ENCODE assay signal across 20 cellular contexts in genomic region chr14:61673305-61673704, GRCh38. TPM values are rescaled to one million over a fixed set of nuclear protein-coding genes. Genes with fewer than 3 reads are reported as not detected.
DNase-seq lines count a peak whose midpoint lies in the region; ATAC-seq, FAIRE-seq and TF ChIP-seq lines count a peak whose summit lies in the region.
"Had no signal": no experiment of that assay in that cellular context is flagged by ENCODE, and none has a peak within 500 bp of the region (broad histone marks: within the 10 kb centered on the region; RNA-seq: fewer than 3 reads in every experiment).

No MANE protein-coding gene starts in this region.

- TF ChIP-seq POLR2A in IMR-90 (IDR thresholded peaks at IDR 0.05; ENCODE audit: low read depth, low read length), result no peak
- TF ChIP-seq POLR2A in H1 (IDR thresholded peaks at IDR 0.05; ENCODE audit: control extremely low read depth in 1 of 2, low read depth in 2 of 2, low read length in 2 of 2), result no peak

- no peak overlapping the region for H2AK5ac ChIP-seq in IMR-90 (ENCODE audit: low read depth, low read length)
- no peak overlapping the region for H2AK5ac ChIP-seq in H1 (ENCODE audit: low read depth, low read length)

- dilution Hi-C loops in IMR-90 (cut with HindIII; ENCODE audit: low sequenced_read_pairs, unreplicated experiment), result no loop called here

- no peaks in the 10 kb centered on the region; the same call in 1 of the 2 replicates for H3K23me2 ChIP-seq in H1 (ENCODE audit: low read depth, low read length)

- H4K8ac ChIP-seq in IMR-90 (ENCODE audit: low read depth in 2 of 2, low read length in 2 of 2), result peak overlapping the region in 1 of 2 experiments; percentile 14; a peak in 1 of 4 replicates
- H4K8ac ChIP-seq in H1 (ENCODE audit: extremely low read depth, insufficient read depth, low read length), result no peak overlapping the region

- CTCF ChIA-PET in CD8-positive, alpha-beta T cell (lab: Charles Lee), result interaction anchor here (0.7 to 0.8 kb wide), 2 partner anchors 32 to 103 kb away, joined by 3 read pairs; no protein-coding TSS in a partner anchor
- CTCF ChIA-PET in IMR-90 (lab: Yijun Ruan, JAX) (interaction anchor here (0.6 kb wide), 1 partner anchor 122 kb away, joined by 3 read pairs; no protein-coding TSS in a partner anchor), H1 (lab: Charles Lee; ENCODE audit: partially characterized antibody) (interaction anchor here (0.6 to 1.1 kb wide), 2 partner anchors 18 to 87 kb away, joined by 3 to 4 read pairs; no protein-coding TSS in a partner anchor)

- H4K91ac ChIP-seq in IMR-90 (ENCODE audit: insufficient read depth, low read depth, low read length), result no peak overlapping the region
- no peak overlapping the region for H4K91ac ChIP-seq in H1 (replicated peaks; ENCODE audit: insufficient read length, low read length)

- no peak overlapping the region for H3K27ac ChIP-seq in CD8-positive, alpha-beta T cell (ENCODE audit: low read depth, low read length)
- H3K27ac ChIP-seq in IMR-90 (ENCODE audit: insufficient read depth, low read length), result no peak overlapping the region
- no peak overlapping the region for H3K27ac ChIP-seq in H1 (ENCODE audit: low read depth, low read length)
- H3K27ac ChIP-seq: BLaER1, SJSA1 had no signal

- TF ChIP-seq EP300 in H1 (IDR thresholded peaks at IDR 0.05; ENCODE audit: borderline replicate concordance in 1 of 2, low read depth in 2 of 2, low read length in 2 of 2), result no peak

- no TSS peak for BruUV-seq in IMR-90 (replicated peaks; lab: Mats Ljungman, UMichigan)

- H3K9me3 Mint-ChIP-seq in CD8-positive, alpha-beta T cell, result no peaks in the 10 kb centered on the region
- no peaks in the 10 kb centered on the region for H3K9me3 Mint-ChIP-seq in naive B cell

- H3K4ac ChIP-seq in IMR-90 (ENCODE audit: low read depth, low read length) (peak overlapping the region; percentile 52; the same call in 1 of the 2 replicates), H1 (replicated peaks; ENCODE audit: insufficient read length, low read depth, low read length) (no peak overlapping the region)

- H2BK120ac ChIP-seq in IMR-90 (ENCODE audit: low read depth, low read length), result peak overlapping the region; percentile 57; the same call in 1 of the 2 replicates
- no peak overlapping the region for H2BK120ac ChIP-seq in H1 (replicated peaks; ENCODE audit: low read depth, low read length)

- no peak overlapping the region for H3K4me3 ChIP-seq in CD8-positive, alpha-beta T cell (ENCODE audit: low read depth, low read length)
- H3K4me3 ChIP-seq in IMR-90 (ENCODE audit: insufficient read depth, low read depth, low read length), result no peak overlapping the region
- no peak overlapping the region for H3K4me3 ChIP-seq in H1 (ENCODE audit: extremely low read depth in 1 of 4, insufficient read depth in 2 of 4, low read depth in 3 of 4, low read length in 4 of 4)
- H3K4me3 ChIP-seq: BLaER1, GM12878, SJSA1 had no signal

- H3K36me3 ChIP-seq in CD8-positive, alpha-beta T cell (ENCODE audit: insufficient read depth, low read length), result no peaks in the 10 kb centered on the region
- H3K36me3 ChIP-seq in IMR-90 (ENCODE audit: control insufficient read depth, insufficient read depth, low read length), result no peaks in the 10 kb centered on the region
- no peaks in the 10 kb centered on the region for H3K36me3 ChIP-seq in H1 (ENCODE audit: control insufficient read depth in 2 of 4, insufficient read depth in 4 of 4, low read length in 3 of 4)
- H3K36me3 ChIP-seq: BLaER1, SJSA1 had no signal

- POLR2A ChIA-PET in CD8-positive, alpha-beta T cell (lab: Charles Lee), result no interaction called here
- POLR2A ChIA-PET in IMR-90 (lab: Charles Lee; ENCODE audit: unreplicated experiment) (no interaction called here), H1 (lab: Charles Lee; ENCODE audit: partially characterized antibody) (interaction anchor here (0.8 kb wide), 1 partner anchor 22 kb away, joined by 5 read pairs; the partner anchor contains the start of gene HIF1A)

- no peaks in the 10 kb centered on the region for H3K79me2 ChIP-seq in H1 (ENCODE audit: control insufficient read depth in 1 of 2, insufficient read depth in 2 of 2, low read length in 2 of 2)

- no peak overlapping the region for H3K4me2 ChIP-seq in IMR-90 (ENCODE audit: low read depth, low read length)
- no peak overlapping the region for H3K4me2 ChIP-seq in H1 (ENCODE audit: insufficient read depth in 1 of 2, low read depth in 2 of 2, low read length in 2 of 2)
- H3K4me2 ChIP-seq: BLaER1 had no signal

- H3K9me3 ChIP-seq in CD8-positive, alpha-beta T cell (ENCODE audit: low read length), result no peaks in the 10 kb centered on the region
- H3K9me3 ChIP-seq in IMR-90 (ENCODE audit: control insufficient read depth, insufficient read depth, low read length) (no peaks in the 10 kb centered on the region), H1 (ENCODE audit: insufficient read depth in 2 of 2, low read depth in 1 of 2, low read length in 1 of 2) (no peaks in the 10 kb centered on the region)
- H3K9me3 ChIP-seq: BLaER1, SJSA1 had no signal

- no peak overlapping the region for H2AK9ac ChIP-seq in IMR-90 (replicated peaks; ENCODE audit: low read depth, low read length, poor library complexity)

- WGBS in IMR-90 (ENCODE audit: extremely low coverage in 2 of 2, insufficient read length in 1 of 2), 2 experiments, result no CpG with 5 or more reads among the region's 5 CpGs
- WGBS in H1 (ENCODE audit: extremely low coverage in 1 of 2, insufficient coverage in 1 of 2, insufficient read length in 1 of 2, insufficient replicate concordance in 2 of 2, low coverage in 1 of 2, low lambda C conversion rate in 2 of 2, missing lambda C conversion rate in 1 of 2), 2 experiments, result 61% methylated on average over 5 of the region's 5 CpGs; no CpG with 5 or more reads in 1 of the 2 experiments

- FAIRE-seq in H1 (lab: Jason Lieb, UNC), result no peak
- FAIRE-seq: GM12878 had no signal

- H3K79me1 ChIP-seq in IMR-90 (ENCODE audit: low read depth in 1 of 2, low read length in 2 of 2) (no peaks in the 10 kb centered on the region; a peak in 1 of 4 replicates), H1 (ENCODE audit: low read depth, low read length) (no peaks in the 10 kb centered on the region)

- no peaks in the 10 kb centered on the region; the same call in 1 of the 2 replicates for H3K9me1 ChIP-seq in IMR-90 (ENCODE audit: insufficient read depth, low read length)

- no peak overlapping the region for H2BK12ac ChIP-seq in H1 (ENCODE audit: low read depth, low read length)

- no peaks in the 10 kb centered on the region for H3K27me3 ChIP-seq in CD8-positive, alpha-beta T cell (ENCODE audit: insufficient read depth, low read length)
- no peaks in the 10 kb centered on the region for H3K27me3 ChIP-seq in IMR-90 (ENCODE audit: control insufficient read depth, insufficient read depth, low read length)
- no peaks in the 10 kb centered on the region for H3K27me3 ChIP-seq in H1 (replicated peaks in 1 of 4; ENCODE audit: control insufficient read depth in 3 of 4, extremely low read depth in 1 of 4, insufficient read depth in 3 of 4, low read length in 3 of 4)
- H3K27me3 ChIP-seq: BLaER1, SJSA1 had no signal

- no peak for DNase-seq in CD8-positive, alpha-beta T cell
- DNase-seq in IMR-90 (no peak), H1 (ENCODE audit: low read depth in 1 of 2, low spot score in 2 of 2) (no peak), naive B cell (no peak), NCI-H526 (lab: John Stamatoyannopoulos, UW) (no peak), kidney glomerular epithelial cell (lab: John Stamatoyannopoulos, UW) (no peak)
- DNase-seq in stimulated activated CD4-positive, alpha-beta T cell treated with anti-CD3 and anti-CD28 coated beads, Interleukin-1b, Interleukin-23, amount 100 ng/mL, for 48 hours, result no peak
- DNase-seq: COR-L47, DMS153, KBM-7, NCI-H146, NCI-H2107, NCI-H345, NCI-H69, PC-3 had no signal

- H3K27me3 Mint-ChIP-seq in CD8-positive, alpha-beta T cell (ENCODE audit: low read depth), result no peaks in the 10 kb centered on the region
- H3K27me3 Mint-ChIP-seq in naive B cell, result no peaks in the 10 kb centered on the region

- H3K56ac ChIP-seq in IMR-90 (ENCODE audit: extremely low read depth, insufficient read depth, low read length), result no peak overlapping the region
- H3K56ac ChIP-seq in H1 (replicated peaks; ENCODE audit: insufficient read length, low read depth, low read length), result no peak overlapping the region

- H3K18ac ChIP-seq in IMR-90 (ENCODE audit: low read depth, low read length) (no peak overlapping the region), H1 (ENCODE audit: extremely low read depth, low read length) (no peak overlapping the region)

- H3K9ac ChIP-seq in IMR-90 (ENCODE audit: low read depth, low read length) (no peak overlapping the region), H1 (replicated peaks in 1 of 4; ENCODE audit: extremely low read depth in 1 of 4, low read depth in 3 of 4, low read length in 3 of 4) (no peak overlapping the region)
- H3K9ac ChIP-seq: BLaER1 had no signal

- H3K14ac ChIP-seq in IMR-90 (replicated peaks; ENCODE audit: low read depth, low read length) (no peak overlapping the region), H1 (ENCODE audit: insufficient read length) (no peak overlapping the region)

- H3K23ac ChIP-seq in IMR-90 (ENCODE audit: low read depth, low read length) (no peak overlapping the region), H1 (ENCODE audit: insufficient read length) (no peak overlapping the region)

- H3K4me1 Mint-ChIP-seq in CD8-positive, alpha-beta T cell (ENCODE audit: low read depth), result peaks cover 11% of the 10 kb centered on the region
- peaks cover 4 to 13% (median 6%) of the 10 kb centered on the region in 3 donors for H3K4me1 Mint-ChIP-seq in naive B cell

- no peak overlapping the region for H3K4me3 Mint-ChIP-seq in CD8-positive, alpha-beta T cell
- H3K4me3 Mint-ChIP-seq in naive B cell, result no peak overlapping the region

- no peak overlapping the region for H4K5ac ChIP-seq in IMR-90 (ENCODE audit: low read depth, low read length)
- no peak overlapping the region for H4K5ac ChIP-seq in H1 (ENCODE audit: insufficient read length, low read depth, low read length)

- TF ChIP-seq RAD21 in IMR-90 (IDR thresholded peaks at IDR 0.05; ENCODE audit: low read length) (no peak), H1 (IDR thresholded peaks at IDR 0.05 in 1 of 2, conservative IDR thresholded peaks at IDR 0.05 in 1 of 2; ENCODE audit: low read depth in 2 of 2, low read length in 2 of 2) (no peak)

- H2BK20ac ChIP-seq in IMR-90 (ENCODE audit: low read depth, low read length) (no peak overlapping the region), H1 (ENCODE audit: low read length) (no peak overlapping the region)

- in situ Hi-C loops in IMR-90 (cut with MboI; ENCODE audit: low sequenced_read_pairs), result no loop called here

- peak overlapping the region; percentile 67 for H3K27ac Mint-ChIP-seq in CD8-positive, alpha-beta T cell
- peak overlapping the region in 4 of 6 donors; percentile 13 to 61 (median 51) for H3K27ac Mint-ChIP-seq in naive B cell

- peaks cover 50% of the 10 kb centered on the region for H3K4me1 ChIP-seq in CD8-positive, alpha-beta T cell (ENCODE audit: insufficient read depth, low read length)
- H3K4me1 ChIP-seq in IMR-90 (ENCODE audit: control insufficient read depth, insufficient read depth, low read length) (no peaks in the 10 kb centered on the region; the same call in 1 of the 2 replicates), H1 (replicated peaks in 1 of 4; ENCODE audit: control insufficient read depth in 3 of 4, insufficient read depth in 4 of 4, low read length in 3 of 4) (peaks cover 0 to 9% (median 3%) of the 10 kb centered on the region in 4 experiments; a peak in 2 of 7 replicates)

- ATAC-seq in CD8-positive, alpha-beta T cell, result no peak
- ATAC-seq in IMR-90 (ENCODE audit: low read depth) (peak; percentile 70), naive B cell (ENCODE audit: low read depth in 2 of 2) (no peak), HG02623 (IDR thresholded peaks at IDR 0.05; ENCODE audit: unreplicated experiment) (no peak)
- ATAC-seq: GM12878, HCT116, PC-3 had no signal

- H4K20me1 ChIP-seq in IMR-90 (ENCODE audit: insufficient read depth, low read length) (no peaks in the 10 kb centered on the region), H1 (replicated peaks in 1 of 2; ENCODE audit: control insufficient read depth in 1 of 2, insufficient read depth in 2 of 2, low read length in 2 of 2) (no peaks in the 10 kb centered on the region)
- H4K20me1 ChIP-seq: BLaER1 had no signal

- intact Hi-C loops in CD8-positive, alpha-beta T cell (cut with DNase I, micrococcal nuclease), result no loop called here
- intact Hi-C loops in IMR-90 (cut with micrococcal nuclease), result no loop called here

- H3K36me3 Mint-ChIP-seq in CD8-positive, alpha-beta T cell, result no peaks in the 10 kb centered on the region
- H3K36me3 Mint-ChIP-seq in naive B cell, result no peaks in the 10 kb centered on the region

- H2AFZ ChIP-seq in IMR-90 (replicated peaks; ENCODE audit: low read length, poor library complexity), result no peak overlapping the region
- H2AFZ ChIP-seq in H1 (ENCODE audit: low read length), result no peak overlapping the region

- H2BK5ac ChIP-seq in IMR-90 (ENCODE audit: low read depth, low read length, poor library complexity, severe bottlenecking), result no peak overlapping the region
- H2BK5ac ChIP-seq in H1 (ENCODE audit: low read depth, low read length), result no peak overlapping the region

- no peak overlapping the region for H2BK15ac ChIP-seq in IMR-90 (ENCODE audit: low read depth, low read length)
- no peak overlapping the region for H2BK15ac ChIP-seq in H1 (ENCODE audit: low read length)

- TF ChIP-seq CTCF in CD8-positive, alpha-beta T cell (IDR thresholded peaks at IDR 0.05), result no peak
- TF ChIP-seq CTCF in IMR-90 (conservative IDR thresholded peaks at IDR 0.05; ENCODE audit: low read depth, low read length) (no peak), H1 (IDR thresholded peaks at IDR 0.05; ENCODE audit: control extremely low read depth in 1 of 3, insufficient read depth in 1 of 3, low read depth in 1 of 3, low read length in 3 of 3) (no peak)

RNA-seq across cellular contexts. Expression of gene HIF1A, which starts 22.0 kb away (rescaled TPM):
- 100 to 1,000 TPM; 335 to 340 TPM for total RNA-seq in CD8-positive, alpha-beta T cell
- 301 and 493 TPM in 2 replicates for total RNA-seq in IMR-90 (2012; rRNA removed)
- 86.9 and 128 TPM in 2 replicates for polyA plus RNA-seq in IMR-90 (2012; rRNA removed)
- polyA plus RNA-seq in IMR-90 (2012; cell fraction: cytosol; rRNA removed), result 20.1 and 33.1 TPM in 2 replicates
- 16.8 and 161 TPM in 2 replicates for polyA plus RNA-seq in IMR-90 (2012; cell fraction: nucleus; rRNA removed; ENCODE audit: low replicate concordance)
- 175 and 178 TPM in 2 replicates for total RNA-seq in H1 (2021; fragmentation: NEBNext Ultra II Directional; extraction: Animal tissue kit (Norgen Biotek cat#: 25700))
- polyA plus RNA-seq in H1 (2011; rRNA removed), result 37.1 and 54.8 TPM in 2 replicates
- 75.8 TPM for polyA plus RNA-seq in H1 (2011; cell fraction: cytosol; rRNA removed)
- polyA plus RNA-seq in H1 (2011; cell fraction: nucleus; rRNA removed), result 47.4 TPM
- 83.9 to 146 TPM (median 111 TPM) in 4 replicates for polyA plus RNA-seq in H1 (2012, experiment 1 of 2)
- polyA plus RNA-seq in H1 (2012, experiment 2 of 2), result 6.1 TPM
- 162 TPM for polyA plus RNA-seq in H1 (2013, experiment 1 of 2)
- 156 TPM for polyA plus RNA-seq in H1 (2013, experiment 2 of 2)
- 95.9 and 172 TPM in 2 replicates for polyA minus RNA-seq in H1 (2011; rRNA and poly(A)+ RNA removed)
- 145 TPM for polyA minus RNA-seq in H1 (2011; cell fraction: cytosol; rRNA and poly(A)+ RNA removed)
- polyA minus RNA-seq in H1 (2011; cell fraction: nucleus; rRNA and poly(A)+ RNA removed), result 149 TPM
- polyA plus RNA-seq in naive B cell (ENCODE audit: low read depth in 6 of 6), result 100 to 1,000 TPM; 109 to 152 (median 125) TPM
